Comparison of ENCODE assay signal across 2 cellular contexts in genomic region chr5:87242242-87242641, GRCh38.
TF ChIP-seq lines count a peak whose summit lies in the region.

No MANE protein-coding gene starts in this region.

TF ChIP-seq in GM12891, 5 proteins besides CTCF, POLR2A, EP300 and RAD21 (continued from another document):
- TF ChIP-seq PAX5 (IDR thresholded peaks at IDR 0.05; ENCODE audit: insufficient read depth, low read length, severe bottlenecking): no peak
TF ChIP-seq in GM12891: peak in this region for 0.

TF ChIP-seq in GM23338, 12 proteins besides CTCF, POLR2A, EP300 and RAD21 (continued from another document):
- no peak for TF ChIP-seq EZH2phosphoT487 (IDR thresholded peaks at IDR 0.05; ENCODE audit: unreplicated experiment)
- TF ChIP-seq, protein P1, sequence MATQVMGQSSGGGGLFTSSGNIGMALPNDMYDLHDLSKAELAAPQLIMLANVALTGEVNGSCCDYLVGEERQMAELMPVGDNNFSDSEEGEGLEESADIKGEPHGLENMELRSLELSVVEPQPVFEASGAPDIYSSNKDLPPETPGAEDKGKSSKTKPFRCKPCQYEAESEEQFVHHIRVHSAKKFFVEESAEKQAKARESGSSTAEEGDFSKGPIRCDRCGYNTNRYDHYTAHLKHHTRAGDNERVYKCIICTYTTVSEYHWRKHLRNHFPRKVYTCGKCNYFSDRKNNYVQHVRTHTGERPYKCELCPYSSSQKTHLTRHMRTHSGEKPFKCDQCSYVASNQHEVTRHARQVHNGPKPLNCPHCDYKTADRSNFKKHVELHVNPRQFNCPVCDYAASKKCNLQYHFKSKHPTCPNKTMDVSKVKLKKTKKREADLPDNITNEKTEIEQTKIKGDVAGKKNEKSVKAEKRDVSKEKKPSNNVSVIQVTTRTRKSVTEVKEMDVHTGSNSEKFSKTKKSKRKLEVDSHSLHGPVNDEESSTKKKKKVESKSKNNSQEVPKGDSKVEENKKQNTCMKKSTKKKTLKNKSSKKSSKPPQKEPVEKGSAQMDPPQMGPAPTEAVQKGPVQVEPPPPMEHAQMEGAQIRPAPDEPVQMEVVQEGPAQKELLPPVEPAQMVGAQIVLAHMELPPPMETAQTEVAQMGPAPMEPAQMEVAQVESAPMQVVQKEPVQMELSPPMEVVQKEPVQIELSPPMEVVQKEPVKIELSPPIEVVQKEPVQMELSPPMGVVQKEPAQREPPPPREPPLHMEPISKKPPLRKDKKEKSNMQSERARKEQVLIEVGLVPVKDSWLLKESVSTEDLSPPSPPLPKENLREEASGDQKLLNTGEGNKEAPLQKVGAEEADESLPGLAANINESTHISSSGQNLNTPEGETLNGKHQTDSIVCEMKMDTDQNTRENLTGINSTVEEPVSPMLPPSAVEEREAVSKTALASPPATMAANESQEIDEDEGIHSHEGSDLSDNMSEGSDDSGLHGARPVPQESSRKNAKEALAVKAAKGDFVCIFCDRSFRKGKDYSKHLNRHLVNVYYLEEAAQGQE (IDR thresholded peaks at IDR 0.05; ENCODE audit: unreplicated experiment): no peak
- TF ChIP-seq, protein P2, sequence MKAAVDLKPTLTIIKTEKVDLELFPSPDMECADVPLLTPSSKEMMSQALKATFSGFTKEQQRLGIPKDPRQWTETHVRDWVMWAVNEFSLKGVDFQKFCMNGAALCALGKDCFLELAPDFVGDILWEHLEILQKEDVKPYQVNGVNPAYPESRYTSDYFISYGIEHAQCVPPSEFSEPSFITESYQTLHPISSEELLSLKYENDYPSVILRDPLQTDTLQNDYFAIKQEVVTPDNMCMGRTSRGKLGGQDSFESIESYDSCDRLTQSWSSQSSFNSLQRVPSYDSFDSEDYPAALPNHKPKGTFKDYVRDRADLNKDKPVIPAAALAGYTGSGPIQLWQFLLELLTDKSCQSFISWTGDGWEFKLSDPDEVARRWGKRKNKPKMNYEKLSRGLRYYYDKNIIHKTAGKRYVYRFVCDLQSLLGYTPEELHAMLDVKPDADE (IDR thresholded peaks at IDR 0.05): no peak
